ENCODE assay signal across 8 cellular contexts in genomic region chr16:66521951-66522771, GRCh38. TPM values are rescaled to one million over a fixed set of nuclear protein-coding genes. Genes with fewer than 3 reads are reported as not detected.
DNase-seq lines count a peak whose midpoint lies in the region; ATAC-seq, FAIRE-seq and TF ChIP-seq lines count a peak whose summit lies in the region.

No MANE protein-coding gene starts in this region.

- no peak overlapping the region for H3K4me3 ChIP-seq in astrocyte of the cerebellum (ENCODE audit: low read depth, low read length)

- no peaks in the 10 kb centered on the region for H3K27me3 Mint-ChIP-seq in stimulated activated naive B cell treated with anti-CD40 and anti-IgM and Interleukin-4, amounts not matched to agents 10 μg/mL and 1 μg/mL and 100 μg/mL, for 72 hours

- in situ Hi-C loops in astrocyte of the cerebellum (cut with HindIII; ENCODE audit: low sequenced_read_pairs): no loop called here

- no peak for TF ChIP-seq CTCF in astrocyte of the cerebellum (IDR thresholded peaks at IDR 0.05; ENCODE audit: low read depth, low read length, missing control alignments)

- peak overlapping the region; percentile 39 to 43 for H3K4me3 Mint-ChIP-seq in stimulated activated naive B cell treated with anti-CD40 and anti-IgM and Interleukin-4, amounts not matched to agents 10 μg/mL and 1 μg/mL and 100 μg/mL, for 72 hours

- H3K9me3 Mint-ChIP-seq in stimulated activated naive B cell treated with anti-CD40 and anti-IgM and Interleukin-4, amounts not matched to agents 10 μg/mL and 1 μg/mL and 100 μg/mL, for 72 hours: no peaks in the 10 kb centered on the region

- peak; percentile 35 for ATAC-seq in GM18907 (IDR thresholded peaks at IDR 0.05; ENCODE audit: unreplicated experiment)
- peak; percentile 59 for ATAC-seq in HG03342 (IDR thresholded peaks at IDR 0.05; ENCODE audit: unreplicated experiment)
- peak; percentile 75 for ATAC-seq in stimulated activated naive B cell treated with anti-CD40 and anti-IgM and Interleukin-4, amounts not matched to agents 10 μg/mL and 1 μg/mL and 100 μg/mL, for 72 hours (replicated peaks)

- H3K27ac Mint-ChIP-seq in stimulated activated naive B cell treated with anti-CD40 and anti-IgM and Interleukin-4, amounts not matched to agents 10 μg/mL and 1 μg/mL and 100 μg/mL, for 72 hours: peak overlapping the region; percentile 77

- no peak for FAIRE-seq in frontal cortex (lab: Jason Lieb, UNC)

- DNase-seq in T-helper 2 cell (peak in 4 of 5 experiments; percentile 65 to 97 (median 89)), astrocyte of the cerebellum (ENCODE audit: low read depth) (peak; percentile 94), medulla oblongata (ENCODE audit: extremely low spot score) (peak; percentile 71), frontal cortex (ENCODE audit: low spot score in 2 of 2) (no peak), NCI-H82 treated with DMSO at 0.1 percent for 48 hours (lab: John Stamatoyannopoulos, UW; ENCODE audit: unreplicated experiment) (no peak)
- peak; percentile 83 for DNase-seq in stimulated activated naive B cell treated with anti-CD40 and anti-IgM and Interleukin-4, amounts not matched to agents 10 μg/mL and 1 μg/mL and 100 μg/mL, for 72 hours

- peaks cover 66 to 92% of the 10 kb centered on the region in 2 donors for H3K4me1 Mint-ChIP-seq in stimulated activated naive B cell treated with anti-CD40 and anti-IgM and Interleukin-4, amounts not matched to agents 10 μg/mL and 1 μg/mL and 100 μg/mL, for 72 hours

- no peaks in the 10 kb centered on the region for H3K36me3 Mint-ChIP-seq in stimulated activated naive B cell treated with anti-CD40 and anti-IgM and Interleukin-4, amounts not matched to agents 10 μg/mL and 1 μg/mL and 100 μg/mL, for 72 hours

RNA-seq across cellular contexts. Expression of gene TK2, which starts 27.8 kb away (rescaled TPM):
- 20.0 TPM for total RNA-seq in frontal cortex

RNA-seq across cellular contexts. Expression of gene CKLF, which starts 30.2 kb away (rescaled TPM):
- 33.0 TPM for total RNA-seq in frontal cortex

RNA-seq across cellular contexts. Expression of gene CMTM1, which starts 44.1 kb away (rescaled TPM):
- total RNA-seq in frontal cortex: 4.1 TPM

RNA-seq across cellular contexts. Expression of gene CMTM2, which starts 57.1 kb away (rescaled TPM):
- total RNA-seq in frontal cortex: not detected

Comparison
In these comparisons a context has a peak if more than half of its experiments do, and no peak if none do; other contexts are left out.
1. DNase-seq: peak in T-helper 2 cell (4 of 5), astrocyte of the cerebellum (single experiment), medulla oblongata (single experiment) and stimulated activated naive B cell treated with anti-CD40 and anti-IgM and Interleukin-4, amounts not matched to agents 10 μg/mL and 1 μg/mL and 100 μg/mL, for 72 hours (single experiment); none in frontal cortex (0 of 2) and NCI-H82 treated with DMSO at 0.1 percent for 48 hours (single experiment).
2. Peak in every context shown above with its lines, with median percentiles within 50 percentile points of each other: ATAC-seq.